Comparison of ENCODE assay signal across 2 cellular contexts in genomic region chr15:71125831-71126453, GRCh38.
TF ChIP-seq lines count a peak whose summit lies in the region.

No MANE protein-coding gene starts in this region.

TF ChIP-seq in HCT116, 20 proteins besides CTCF, POLR2A, EP300 and RAD21 (continued from another document):
- TF ChIP-seq REST (IDR thresholded peaks at IDR 0.05; ENCODE audit: low read depth), result no peak
- TF ChIP-seq SP1 (IDR thresholded peaks at IDR 0.05; ENCODE audit: low read depth), result no peak
- no peak for TF ChIP-seq EZH2 (IDR thresholded peaks at IDR 0.05)
- TF ChIP-seq ZFX (IDR thresholded peaks at IDR 0.05), result no peak
- TF ChIP-seq TCF7L2 (IDR thresholded peaks at IDR 0.05; ENCODE audit: borderline replicate concordance, extremely low read depth, insufficient read depth, insufficient read length), result no peak
- TF ChIP-seq ZBTB33 (IDR thresholded peaks at IDR 0.05; ENCODE audit: extremely low read depth, insufficient replicate concordance, low read length), result no peak
- TF ChIP-seq POLR2AphosphoS5 (IDR thresholded peaks at IDR 0.05; ENCODE audit: low read depth, low read length), result no peak
- TF ChIP-seq YY1 (IDR thresholded peaks at IDR 0.05; ENCODE audit: extremely low read depth, insufficient replicate concordance, low read depth, low read length), result no peak
- TF ChIP-seq MAX (IDR thresholded peaks at IDR 0.05), result no peak
- TF ChIP-seq CEBPB (IDR thresholded peaks at IDR 0.05; ENCODE audit: low read depth), result no peak
- TF ChIP-seq ZNF274 (IDR thresholded peaks at IDR 0.05; ENCODE audit: low read depth, low read length), result no peak
- no peak for TF ChIP-seq JUND (IDR thresholded peaks at IDR 0.05)

TF ChIP-seq in WTC11, 78 proteins besides CTCF, POLR2A, EP300 and RAD21 (continued from another document):
- TF ChIP-seq E2F1 (CRISPR knock-in tag; IDR thresholded peaks at IDR 0.05) (no peak), CREM (CRISPR knock-in tag; IDR thresholded peaks at IDR 0.05) (no peak), NFATC4 (CRISPR knock-in tag; IDR thresholded peaks at IDR 0.05) (no peak), ETV6 (CRISPR knock-in tag; IDR thresholded peaks at IDR 0.05) (no peak), ARID4B (CRISPR knock-in tag; IDR thresholded peaks at IDR 0.05; ENCODE audit: borderline replicate concordance) (no peak), IRF2 (CRISPR knock-in tag; IDR thresholded peaks at IDR 0.05; ENCODE audit: borderline replicate concordance, low read depth) (no peak), ZNF671 (CRISPR knock-in tag; IDR thresholded peaks at IDR 0.05) (no peak), ZNF263 (CRISPR knock-in tag; IDR thresholded peaks at IDR 0.05; ENCODE audit: low read depth) (no peak)
